ENCODE assay signal across 24 cellular contexts in genomic region chr20:21527908-21528307, GRCh38. TPM values are rescaled to one million over a fixed set of nuclear protein-coding genes. Genes with fewer than 3 reads are reported as not detected.
A peak's percentile ranks its signal among the peaks of the same experiment; 100 is the strongest.
DNase-seq lines count a peak whose midpoint lies in the region; ATAC-seq and TF ChIP-seq lines count a peak whose summit lies in the region.
"Had no signal": no experiment of that assay in that cellular context is flagged by ENCODE, and none has a peak within 500 bp of the region (broad histone marks: within the 10 kb centered on the region; RNA-seq: fewer than 3 reads in every experiment).

No MANE protein-coding gene starts in this region.

- H3K9me3 ChIP-seq in H9 (ENCODE audit: control insufficient read depth, low read depth, low read length), result no peaks in the 10 kb centered on the region
- no peaks in the 10 kb centered on the region for H3K9me3 ChIP-seq in tibial artery
- H3K9me3 ChIP-seq: BE2C had no signal

- no peak overlapping the region for H3K4me2 ChIP-seq in H9 (ENCODE audit: insufficient read depth, insufficient read length, low read length)
- H3K4me2 ChIP-seq: BLaER1 had no signal

- H3K27me3 Mint-ChIP-seq in activated CD8-positive, alpha-beta memory T cell treated with anti-CD3 and anti-CD28 coated beads, Interleukin-2, amount 10 ng/mL, durations not matched to agents 7 days and 5 days, result peaks cover 65% of the 10 kb centered on the region
- H3K27me3 Mint-ChIP-seq in H9 (ENCODE audit: low read depth), result peaks cover 79% of the 10 kb centered on the region
- H3K27me3 Mint-ChIP-seq in progenitor cell of endocrine pancreas, result peaks cover 53% of the 10 kb centered on the region

- no peak overlapping the region for H2BK120ac ChIP-seq in H9 (ENCODE audit: low read depth, low read length, poor library complexity, severe bottlenecking)

- TF ChIP-seq CTCF in H9 (conservative IDR thresholded peaks at IDR 0.05), result no peak
- TF ChIP-seq CTCF in progenitor cell of endocrine pancreas (IDR thresholded peaks at IDR 0.05; ENCODE audit: unreplicated experiment), result no peak
- TF ChIP-seq CTCF in tibial artery (IDR thresholded peaks at IDR 0.05), result no peak

- no peak overlapping the region for H2BK12ac ChIP-seq in H9 (ENCODE audit: insufficient read length, low read depth, low read length)

- H3K27ac Mint-ChIP-seq in activated CD8-positive, alpha-beta memory T cell treated with anti-CD3 and anti-CD28 coated beads, Interleukin-2, amount 10 ng/mL, durations not matched to agents 7 days and 5 days, result no peak overlapping the region
- H3K27ac Mint-ChIP-seq in H9 (no peak overlapping the region), progenitor cell of endocrine pancreas (peak overlapping the region; percentile 51)
- H3K27ac Mint-ChIP-seq: CD14-positive monocyte; CD4-positive, alpha-beta memory T cell; CD4-positive, CD25-positive, alpha-beta regulatory T cell; CD8-positive, alpha-beta memory T cell had no signal

- no peak for ATAC-seq in activated CD8-positive, alpha-beta memory T cell treated with anti-CD3 and anti-CD28 coated beads, Interleukin-2, amount 10 ng/mL, durations not matched to agents 7 days and 5 days
- ATAC-seq: GM12878 had no signal

- H2AFZ ChIP-seq in H9 (ENCODE audit: low read length), result no peak overlapping the region

- no peak overlapping the region for H4K5ac ChIP-seq in H9 (ENCODE audit: insufficient read length, low read depth, low read length)

- H3K9ac ChIP-seq in H9 (ENCODE audit: extremely low read depth, insufficient read length, low read length), result no peak overlapping the region
- H3K9ac ChIP-seq: BLaER1 had no signal

- H3K36me3 ChIP-seq in tibial artery, result no peaks in the 10 kb centered on the region
- H3K36me3 ChIP-seq: BE2C, BLaER1 had no signal

- no peak overlapping the region for H2AK5ac ChIP-seq in H9 (ENCODE audit: insufficient read length, low read length)

- no peak overlapping the region for H3K4me3 Mint-ChIP-seq in activated CD8-positive, alpha-beta memory T cell treated with anti-CD3 and anti-CD28 coated beads, Interleukin-2, amount 10 ng/mL, durations not matched to agents 7 days and 5 days
- H3K4me3 Mint-ChIP-seq in H9 (no peak overlapping the region), progenitor cell of endocrine pancreas (ENCODE audit: low read depth) (no peak overlapping the region)
- H3K4me3 Mint-ChIP-seq: CD4-positive, alpha-beta memory T cell; CD4-positive, CD25-positive, alpha-beta regulatory T cell; CD8-positive, alpha-beta memory T cell had no signal

- H3K18ac ChIP-seq in H9 (ENCODE audit: insufficient read length, low read depth, low read length), result no peak overlapping the region

- H2BK5ac ChIP-seq in H9 (ENCODE audit: insufficient read length, low read length), result no peak overlapping the region

- no peak overlapping the region for H3K27ac ChIP-seq in H9 (ENCODE audit: insufficient read length, low read depth, low read length)
- H3K27ac ChIP-seq in tibial artery, result no peak overlapping the region
- H3K27ac ChIP-seq: BLaER1 had no signal

- H4K20me1 ChIP-seq in H9 (ENCODE audit: control insufficient read depth, insufficient read depth, insufficient read length), result no peaks in the 10 kb centered on the region
- H4K20me1 ChIP-seq: BLaER1 had no signal

- no peak overlapping the region for H4K91ac ChIP-seq in H9 (ENCODE audit: insufficient read length, low read depth, low read length)

- no peak overlapping the region for H3K23ac ChIP-seq in H9 (ENCODE audit: insufficient read length, low read depth, low read length)

- DNase-seq in activated CD8-positive, alpha-beta memory T cell treated with anti-CD3 and anti-CD28 coated beads, Interleukin-2, amount 10 ng/mL, durations not matched to agents 7 days and 5 days, result peak; percentile 7
- DNase-seq in activated CD8-positive, alpha-beta memory T cell treated with anti-CD3 and anti-CD28 coated beads, Interleukin-2, amount 50 U/mL, for 48 hours, result no peak
- DNase-seq in H9 (peak; percentile 2), progenitor cell of endocrine pancreas (ENCODE audit: low spot score, unreplicated experiment) (no peak), tibial artery (no peak)
- DNase-seq: 8988T; ACHN; BE2C; C1 segment of cervical spinal cord; CD4-positive, alpha-beta memory T cell; CD4-positive, CD25-positive, alpha-beta regulatory T cell; CD8-positive, alpha-beta memory T cell; COR-L47; DMS 273 treated with DMSO at 0.1 percent for 48 hours; DMS153; DMS53; DMS79; DND-41; EL; GDM1 had no signal

- H3K27me3 ChIP-seq in H9 (ENCODE audit: insufficient read depth, low read length), result peaks cover 32% of the 10 kb centered on the region
- peaks cover 0 to 53% of the 10 kb centered on the region in 2 donors for H3K27me3 ChIP-seq in tibial artery

- H3K14ac ChIP-seq in H9 (ENCODE audit: insufficient read depth, low read length), result no peak overlapping the region

- no peak overlapping the region for H2BK20ac ChIP-seq in H9 (ENCODE audit: low read depth, low read length, poor library complexity, severe bottlenecking)

- no peaks in the 10 kb centered on the region for H3K9me3 Mint-ChIP-seq in activated CD8-positive, alpha-beta memory T cell treated with anti-CD3 and anti-CD28 coated beads, Interleukin-2, amount 10 ng/mL, durations not matched to agents 7 days and 5 days (ENCODE audit: low read depth)
- H3K9me3 Mint-ChIP-seq in H9 (peaks cover 0 to 8% of the 10 kb centered on the region in 2 experiments; a peak in 3 of 5 replicates), progenitor cell of endocrine pancreas (ENCODE audit: low read depth) (peaks cover 23% of the 10 kb centered on the region)
- H3K9me3 Mint-ChIP-seq: CD4-positive, alpha-beta memory T cell had no signal

- H3K4ac ChIP-seq in H9 (ENCODE audit: low read depth, low read length), result no peak overlapping the region

- H3K36me3 Mint-ChIP-seq in activated CD8-positive, alpha-beta memory T cell treated with anti-CD3 and anti-CD28 coated beads, Interleukin-2, amount 10 ng/mL, durations not matched to agents 7 days and 5 days, result no peaks in the 10 kb centered on the region
- H3K36me3 Mint-ChIP-seq in H9 (ENCODE audit: insufficient read depth in 1 of 3, low read depth in 3 of 3) (no peaks in the 10 kb centered on the region; a peak in 1 of 7 replicates), progenitor cell of endocrine pancreas (ENCODE audit: insufficient read depth) (peaks cover 8% of the 10 kb centered on the region)
- H3K36me3 Mint-ChIP-seq: CD4-positive, alpha-beta memory T cell; CD8-positive, alpha-beta memory T cell had no signal

- H2BK15ac ChIP-seq in H9 (ENCODE audit: low read depth, low read length), result no peak overlapping the region

- no CpG with 5 or more reads among the region's 5 CpGs for WGBS in H9 (ENCODE audit: extremely low coverage, insufficient read length, low lambda C conversion rate)

- no peak overlapping the region for H3K4me3 ChIP-seq in tibial artery
- H3K4me3 ChIP-seq: BLaER1, GM12878 had no signal

- CTCF ChIA-PET in activated CD8-positive, alpha-beta memory T cell treated with anti-CD3 and anti-CD28 coated beads, Interleukin-2, amount 10 ng/mL, durations not matched to agents 7 days and 5 days (lab: Charles Lee), result no interaction called here

- H3K23me2 ChIP-seq in H9 (ENCODE audit: insufficient read length, low read depth, low read length, poor library complexity, severe bottlenecking), result peaks cover 4% of the 10 kb centered on the region

- no peaks in the 10 kb centered on the region for H3K79me1 ChIP-seq in H9 (ENCODE audit: insufficient read depth, low read depth, low read length, poor library complexity, severe bottlenecking)

- no peak overlapping the region for H3K56ac ChIP-seq in H9 (ENCODE audit: insufficient read length, low read depth, low read length)

- H3K79me2 ChIP-seq in H9 (ENCODE audit: insufficient read depth, low read length), result no peaks in the 10 kb centered on the region

- H3K4me1 ChIP-seq in H9 (ENCODE audit: insufficient read depth, low read length), result peaks cover 3% of the 10 kb centered on the region; the same call in 1 of the 2 replicates
- H3K4me1 ChIP-seq in tibial artery, result peaks cover 0 to 4% (median 2%) of the 10 kb centered on the region in 4 donors
- H3K4me1 ChIP-seq: BE2C, BLaER1 had no signal

- no peaks in the 10 kb centered on the region for H3K4me1 Mint-ChIP-seq in activated CD8-positive, alpha-beta memory T cell treated with anti-CD3 and anti-CD28 coated beads, Interleukin-2, amount 10 ng/mL, durations not matched to agents 7 days and 5 days
- H3K4me1 Mint-ChIP-seq in H9, result peaks cover 11 to 16% of the 10 kb centered on the region in 2 experiments
- H3K4me1 Mint-ChIP-seq in progenitor cell of endocrine pancreas (ENCODE audit: low read depth), result peaks cover 21% of the 10 kb centered on the region
- H3K4me1 Mint-ChIP-seq: CD14-positive monocyte had no signal

- no peak overlapping the region for H3T11ph ChIP-seq in H9 (ENCODE audit: low read length)

- intact Hi-C loops in tibial artery (cut with DNase I; ENCODE audit: low total_unique reads), result no loop called here

- H4K8ac ChIP-seq in H9 (replicated peaks; ENCODE audit: insufficient read length, low read depth, low read length), result no peak overlapping the region

RNA-seq across cellular contexts. Expression of gene NKX2-2, which starts 14.0 kb away (rescaled TPM):
- total RNA-seq in activated CD8-positive, alpha-beta memory T cell treated with anti-CD3 and anti-CD28 coated beads, Interleukin-2, amount 10 ng/mL, durations not matched to agents 7 days and 5 days, result not detected
- total RNA-seq in H9 (2021) (0.11 TPM in 1 of 2 replicates, not detected in the other), progenitor cell of endocrine pancreas (15.5 and 16.1 TPM in 2 replicates)
- total RNA-seq: CD4-positive, alpha-beta memory T cell; CD4-positive, CD25-positive, alpha-beta regulatory T cell; CD8-positive, alpha-beta memory T cell; G401; GM12878 had no signal

Comparison
In these comparisons a context has a peak if more than half of its experiments do, and no peak if none do; other contexts are left out.
1. DNase-seq: peak in activated CD8-positive, alpha-beta memory T cell treated with anti-CD3 and anti-CD28 coated beads, Interleukin-2, amount 10 ng/mL, durations not matched to agents 7 days and 5 days (single experiment) and H9 (single experiment); none in activated CD8-positive, alpha-beta memory T cell treated with anti-CD3 and anti-CD28 coated beads, Interleukin-2, amount 50 U/mL, for 48 hours (single experiment), progenitor cell of endocrine pancreas (single experiment) and tibial artery (0 of 2).
2. RNA of gene NKX2-2, which starts 14.0 kb away (total RNA-seq): 15.5 to 16.1 TPM in progenitor cell of endocrine pancreas; 0.11 TPM in H9 and not detected in activated CD8-positive, alpha-beta memory T cell treated with anti-CD3 and anti-CD28 coated beads, Interleukin-2, amount 10 ng/mL, durations not matched to agents 7 days and 5 days; every median in the first group is over 10 times any median in the second.